18 cellular contexts compared by ENCODE assay signal in the genomic region with DNA sequence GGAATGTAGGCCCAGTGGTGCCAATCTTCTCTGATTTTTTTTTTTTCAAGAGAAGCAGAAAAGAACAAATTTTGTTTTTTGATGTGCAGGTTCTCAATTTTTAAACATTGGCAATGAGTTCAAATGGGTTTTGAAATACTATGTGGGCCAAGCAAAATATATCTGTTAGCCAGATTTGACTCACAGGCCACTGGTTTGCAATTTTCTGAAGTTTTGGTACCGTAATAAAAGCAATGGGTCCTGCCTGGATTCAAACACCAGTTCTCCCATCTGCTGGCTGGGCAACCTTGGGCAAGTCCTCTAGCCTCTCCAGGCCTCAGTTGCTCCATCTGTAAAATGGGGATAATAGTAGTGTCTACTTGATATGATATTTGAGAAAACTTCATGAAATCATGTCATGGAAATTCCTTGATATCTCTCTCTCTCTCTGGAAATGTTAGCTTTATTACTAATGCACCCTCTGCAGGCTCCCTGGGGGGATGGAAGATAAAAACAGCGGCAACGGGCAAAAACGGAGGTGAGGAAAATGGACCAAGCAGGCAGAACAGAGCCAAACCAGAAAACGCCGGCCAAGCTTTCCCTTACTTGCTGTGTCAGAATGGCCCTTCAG.
DNase-seq lines count a peak whose midpoint lies in the region; ATAC-seq, FAIRE-seq and TF ChIP-seq lines count a peak whose summit lies in the region.
"Had no signal": no experiment of that assay in that cellular context is flagged by ENCODE, and none has a peak within 500 bp of the region (broad histone marks: within the 10 kb centered on the region; RNA-seq: fewer than 3 reads in every experiment).

No MANE protein-coding gene starts in this region.

- in situ Hi-C loops in K562 (cut with MboI) = no loop called here

- no peak for FAIRE-seq in K562 (lab: Jason Lieb, UNC)
- FAIRE-seq: RCC 7860 had no signal

- H3K4me3 Mint-ChIP-seq in activated naive CD4-positive, alpha-beta T cell treated with anti-CD3 and anti-CD28 coated beads, Interleukin-2, amount 10 ng/mL, durations not matched to agents 7 days and 5 days = no peak overlapping the region
- H3K4me3 Mint-ChIP-seq in stimulated activated naive CD8-positive, alpha-beta T cell treated with anti-CD3 and anti-CD28 coated beads, Interleukin-15, amount 100 ng/mL, for 72 hours = no peak overlapping the region

- no TSS peak for BruUV-seq in K562 (replicated peaks; lab: Mats Ljungman, UMichigan)

- no peak overlapping the region for H3K9ac ChIP-seq in K562 (ENCODE audit: insufficient read depth in 1 of 2, low read depth in 2 of 2, low read length in 2 of 2)
- H3K9ac ChIP-seq: GM23248 had no signal

- no peaks in the 10 kb centered on the region for H3K4me1 Mint-ChIP-seq in activated naive CD4-positive, alpha-beta T cell treated with anti-CD3 and anti-CD28 coated beads, Interleukin-2, amount 10 ng/mL, durations not matched to agents 7 days and 5 days
- H3K4me1 Mint-ChIP-seq in stimulated activated naive CD8-positive, alpha-beta T cell treated with anti-CD3 and anti-CD28 coated beads, Interleukin-15, amount 100 ng/mL, for 72 hours = no peaks in the 10 kb centered on the region

- ATAC-seq in K562 = no peak
- ATAC-seq in stimulated activated naive CD8-positive, alpha-beta T cell treated with anti-CD3 and anti-CD28 coated beads, Interleukin-15, amount 100 ng/mL, for 72 hours = no peak
- ATAC-seq: HCT116 had no signal

- no peaks in the 10 kb centered on the region for H3K36me3 Mint-ChIP-seq in activated naive CD4-positive, alpha-beta T cell treated with anti-CD3 and anti-CD28 coated beads, Interleukin-2, amount 10 ng/mL, durations not matched to agents 7 days and 5 days

- WGBS in K562 (ENCODE audit: insufficient coverage, low coverage, missing lambda C conversion rate) = 66% methylated on average over 6 of the region's 6 CpGs
- 85% methylated on average over 6 of the region's 6 CpGs for WGBS in suprapubic skin

- H4K20me1 ChIP-seq in K562 (replicated peaks; ENCODE audit: control insufficient read depth, insufficient read depth, low read length) = no peaks in the 10 kb centered on the region; the same call in 1 of the 2 replicates

- H3K9me3 ChIP-seq in K562 (replicated peaks; ENCODE audit: control insufficient read depth, insufficient read depth, low read depth, low read length) (no peaks in the 10 kb centered on the region), suprapubic skin (no peaks in the 10 kb centered on the region)

- no peaks in the 10 kb centered on the region for H3K9me1 ChIP-seq in K562 (ENCODE audit: control insufficient read depth, insufficient read depth, low read length)

- TF ChIP-seq EP300 in K562 (IDR thresholded peaks at IDR 0.05; ENCODE audit: low read length) (no peak), suprapubic skin (IDR thresholded peaks at IDR 0.05) (no peak)

- H3K27ac Mint-ChIP-seq in activated naive CD4-positive, alpha-beta T cell treated with anti-CD3 and anti-CD28 coated beads, Interleukin-2, amount 10 ng/mL, durations not matched to agents 7 days and 5 days = peak overlapping the region; percentile 21
- H3K27ac Mint-ChIP-seq in stimulated activated naive CD8-positive, alpha-beta T cell treated with anti-CD3 and anti-CD28 coated beads, Interleukin-15, amount 100 ng/mL, for 72 hours = peak overlapping the region in 1 of 2 donors; percentile 68

- H3K27ac ChIP-seq in K562 (ENCODE audit: extremely low read depth, low read depth, low read length) = no peak overlapping the region
- H3K27ac ChIP-seq in suprapubic skin = no peak overlapping the region
- H3K27ac ChIP-seq: 22Rv1, GM23248 had no signal

- no peaks in the 10 kb centered on the region for H3K27me3 ChIP-seq in K562 (ENCODE audit: control insufficient read depth in 2 of 2, insufficient read depth in 2 of 2, low read length in 2 of 2)
- no peaks in the 10 kb centered on the region for H3K27me3 ChIP-seq in suprapubic skin

- CTCF ChIA-PET in activated naive CD4-positive, alpha-beta T cell treated with anti-CD3 and anti-CD28 coated beads, Interleukin-2, amount 10 ng/mL, durations not matched to agents 7 days and 5 days (lab: Charles Lee) = no interaction called here
- CTCF ChIA-PET in K562 (lab: Yijun Ruan, JAX; ENCODE audit: low intra/inter-chr PET ratio) = no interaction called here

- no peaks in the 10 kb centered on the region for H3K27me3 Mint-ChIP-seq in activated naive CD4-positive, alpha-beta T cell treated with anti-CD3 and anti-CD28 coated beads, Interleukin-2, amount 10 ng/mL, durations not matched to agents 7 days and 5 days
- no peaks in the 10 kb centered on the region for H3K27me3 Mint-ChIP-seq in stimulated activated naive CD8-positive, alpha-beta T cell treated with anti-CD3 and anti-CD28 coated beads, Interleukin-15, amount 100 ng/mL, for 72 hours

- TF ChIP-seq POLR2A in K562 (conservative IDR thresholded peaks at IDR 0.05) (no peak), suprapubic skin (IDR thresholded peaks at IDR 0.05) (no peak)

- no peak overlapping the region for H3K4me3 ChIP-seq in K562
- H3K4me3 ChIP-seq in suprapubic skin = no peak overlapping the region
- H3K4me3 ChIP-seq: GM23248 had no signal

- POLR2A ChIA-PET in K562 (lab: Yijun Ruan, JAX) = no interaction called here

- no peaks in the 10 kb centered on the region for H3K79me2 ChIP-seq in K562 (ENCODE audit: control insufficient read depth, insufficient read depth, low read length)

- H3K36me3 ChIP-seq in K562 (ENCODE audit: control insufficient read depth, insufficient read depth, low read length) = no peaks in the 10 kb centered on the region
- H3K36me3 ChIP-seq in suprapubic skin = no peaks in the 10 kb centered on the region

- H3K4me1 ChIP-seq in K562 (replicated peaks in 1 of 2; ENCODE audit: control insufficient read depth in 2 of 2, insufficient read depth in 2 of 2, low read length in 2 of 2) = peaks cover 0 to 11% of the 10 kb centered on the region in 2 experiments; a peak in 3 of 5 replicates
- no peaks in the 10 kb centered on the region for H3K4me1 ChIP-seq in suprapubic skin

- TF ChIP-seq CTCF in K562 (IDR thresholded peaks at IDR 0.05 in 2 of 3, conservative IDR thresholded peaks at IDR 0.05 in 1 of 3; ENCODE audit: insufficient read depth in 2 of 3, low read depth in 1 of 3, low read length in 3 of 3) (no peak), suprapubic skin (IDR thresholded peaks at IDR 0.05) (no peak)

- H3K9me3 Mint-ChIP-seq in activated naive CD4-positive, alpha-beta T cell treated with anti-CD3 and anti-CD28 coated beads, Interleukin-2, amount 10 ng/mL, durations not matched to agents 7 days and 5 days = no peaks in the 10 kb centered on the region
- H3K9me3 Mint-ChIP-seq in stimulated activated naive CD8-positive, alpha-beta T cell treated with anti-CD3 and anti-CD28 coated beads, Interleukin-15, amount 100 ng/mL, for 72 hours = no peaks in the 10 kb centered on the region

- TF ChIP-seq RAD21 in K562 (CRISPR knock-in tag; conservative IDR thresholded peaks at IDR 0.05 in 1 of 2, IDR thresholded peaks at IDR 0.05 in 1 of 2) = no peak

- intact Hi-C loops in K562 (cut with micrococcal nuclease) = loop anchor here (5.0 kb wide), 2 partner anchors 217 to 432 kb away; partner anchors contain the start of gene FGF18

- no peak overlapping the region for H3K4me2 ChIP-seq in K562 (ENCODE audit: insufficient read depth, low read length)

- DNase-seq in activated naive CD4-positive, alpha-beta T cell treated with anti-CD3 and anti-CD28 coated beads, Interleukin-2, amount 10 ng/mL, durations not matched to agents 7 days and 5 days = no peak
- DNase-seq in activated naive CD4-positive, alpha-beta T cell treated with anti-CD3 and anti-CD28 coated beads, Interleukin-2, amount 50 U/mL, for 16 hours = no peak
- DNase-seq in K562 (ENCODE audit: extremely low read depth in 1 of 4, low spot score in 3 of 4) (no peak), fibroblast of peridontal ligament (ENCODE audit: extremely low read depth) (peak; percentile 45), stromal cell of bone marrow (ENCODE audit: low read depth) (peak; percentile 44), NCI-H526 (lab: John Stamatoyannopoulos, UW) (no peak), suprapubic skin (ENCODE audit: low spot score in 2 of 2) (no peak)
- DNase-seq in stimulated activated naive CD8-positive, alpha-beta T cell treated with anti-CD3 and anti-CD28 coated beads, Interleukin-15, amount 100 ng/mL, for 72 hours = no peak
- DNase-seq: COR-L47, GM23248, KBM-7, NCI-H1694 treated with DMSO at 0.1 percent for 48 hours, NCI-H510A, NCI-H774, Right ventricle myocardium superior had no signal

- H2AFZ ChIP-seq in K562 (ENCODE audit: low read depth, low read length) = no peak overlapping the region
- H2AFZ ChIP-seq: GM23248 had no signal

TF ChIP-seq in K562, 482 proteins besides CTCF, POLR2A, EP300 and RAD21:
- peak; percentile 95 for TF ChIP-seq RBM25 (IDR thresholded peaks at IDR 0.05; ENCODE audit: low read depth, low read length, severe bottlenecking)
- TF ChIP-seq ADNP (tag; IDR thresholded peaks at IDR 0.05) = peak; percentile 42; the same call in 1 of the 2 replicates
- TF ChIP-seq NFRKB (IDR thresholded peaks at IDR 0.05; ENCODE audit: low read depth) = no peak
- TF ChIP-seq NBN (IDR thresholded peaks at IDR 0.05; ENCODE audit: low read depth) = no peak
- TF ChIP-seq RCOR1 (IDR thresholded peaks at IDR 0.05; ENCODE audit: borderline replicate concordance in 1 of 2, low read depth in 2 of 2, low read length in 2 of 2) = peak in 1 of 2 experiments; percentile 11; a peak in 1 of 4 replicates

Comparison
In these comparisons a context has a peak if more than half of its experiments do, and no peak if none do; other contexts are left out.
1. DNase-seq: peak in fibroblast of peridontal ligament (single experiment) and stromal cell of bone marrow (single experiment); none in activated naive CD4-positive, alpha-beta T cell treated with anti-CD3 and anti-CD28 coated beads, Interleukin-2, amount 10 ng/mL, durations not matched to agents 7 days and 5 days (single experiment), activated naive CD4-positive, alpha-beta T cell treated with anti-CD3 and anti-CD28 coated beads, Interleukin-2, amount 50 U/mL, for 16 hours (single experiment), K562 (0 of 4), NCI-H526 (0 of 2), stimulated activated naive CD8-positive, alpha-beta T cell treated with anti-CD3 and anti-CD28 coated beads, Interleukin-15, amount 100 ng/mL, for 72 hours (0 of 2) and suprapubic skin (0 of 2).